In the genomic region with DNA sequence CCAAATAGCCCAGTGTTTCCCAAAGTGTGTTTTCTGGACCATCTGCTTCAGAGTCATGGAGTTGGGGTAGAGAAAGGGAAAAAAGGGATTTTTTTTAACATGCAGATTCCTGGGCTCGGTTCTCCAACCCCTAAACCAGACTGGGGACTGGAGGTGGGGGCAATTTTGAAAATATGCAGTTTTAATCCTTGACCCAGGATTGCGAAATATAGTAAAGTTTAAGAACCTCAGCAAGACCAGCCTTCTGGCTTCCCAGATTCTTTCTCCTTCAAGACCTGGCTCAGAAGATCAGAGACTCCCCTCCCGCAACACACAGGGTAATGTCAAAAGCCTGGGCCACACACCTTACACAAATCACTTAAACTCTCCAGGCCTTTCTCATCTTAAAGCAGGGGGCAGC, we compare ENCODE assay signal across 23 cellular contexts.
DNase-seq lines count a peak whose midpoint lies in the region; ATAC-seq, FAIRE-seq and TF ChIP-seq lines count a peak whose summit lies in the region.
"Had no signal": no experiment of that assay in that cellular context is flagged by ENCODE, and none has a peak within 500 bp of the region (broad histone marks: within the 10 kb centered on the region; RNA-seq: fewer than 3 reads in every experiment).

No MANE protein-coding gene starts in this region.

- CTCF ChIA-PET in A673 (lab: Charles Lee): no interaction called here
- CTCF ChIA-PET in IMR-90 (lab: Yijun Ruan, JAX): no interaction called here
- CTCF ChIA-PET in K562 (lab: Yijun Ruan, JAX; ENCODE audit: low intra/inter-chr PET ratio): no interaction called here

- H3K23ac ChIP-seq in IMR-90 (ENCODE audit: low read depth, low read length): no peak overlapping the region

- H4K91ac ChIP-seq in IMR-90 (ENCODE audit: insufficient read depth, low read depth, low read length): no peak overlapping the region

- BruUV-seq in A673 (replicated peaks; lab: Mats Ljungman, UMichigan): no TSS peak
- no TSS peak for BruUV-seq in IMR-90 (replicated peaks; lab: Mats Ljungman, UMichigan)
- BruUV-seq in K562 (replicated peaks; lab: Mats Ljungman, UMichigan): no TSS peak

- H4K5ac ChIP-seq in IMR-90 (ENCODE audit: low read depth, low read length): no peak overlapping the region

- no peak for TF ChIP-seq EP300 in K562 (IDR thresholded peaks at IDR 0.05; ENCODE audit: low read length)

- H2BK15ac ChIP-seq in IMR-90 (ENCODE audit: low read depth, low read length): no peak overlapping the region

- TF ChIP-seq POLR2A in IMR-90 (IDR thresholded peaks at IDR 0.05; ENCODE audit: low read depth, low read length) (no peak), K562 (conservative IDR thresholded peaks at IDR 0.05) (no peak)

- no peaks in the 10 kb centered on the region for H3K9me3 Mint-ChIP-seq in nephron
- H3K9me3 Mint-ChIP-seq: CD8-positive, alpha-beta T cell had no signal

- H3K9me3 ChIP-seq in A673 (ENCODE audit: low read depth, low read length, poor library complexity, severe bottlenecking): no peaks in the 10 kb centered on the region
- H3K9me3 ChIP-seq in IMR-90 (ENCODE audit: control insufficient read depth, insufficient read depth, low read length): no peaks in the 10 kb centered on the region
- no peaks in the 10 kb centered on the region for H3K9me3 ChIP-seq in K562 (replicated peaks; ENCODE audit: control insufficient read depth, insufficient read depth, low read depth, low read length)
- H3K9me3 ChIP-seq: BLaER1 treated with 17β-estradiol and CSF1 and Interleukin-3, amounts not matched to agents 10 nM and 100 nM; Caco-2 had no signal

- no peaks in the 10 kb centered on the region for H3K79me2 ChIP-seq in K562 (ENCODE audit: control insufficient read depth, insufficient read depth, low read length)

- DNase-seq in A673 (ENCODE audit: low spot score) (no peak), IMR-90 (no peak), K562 (ENCODE audit: extremely low read depth in 1 of 4, low spot score in 3 of 4) (no peak), HTR-8/SVneo (ENCODE audit: insufficient read length, low spot score) (no peak), GDM1 (lab: John Stamatoyannopoulos, UW) (no peak), NCI-H2081 treated with DMSO at 0.1 percent for 48 hours (lab: John Stamatoyannopoulos, UW) (no peak)
- DNase-seq: 8988T; AML-193; Caco-2; Calu3; CD4-positive, alpha-beta T cell; CD8-positive, alpha-beta T cell; DMS79 treated with DMSO at 0.1 percent for 48 hours had no signal

- H3K18ac ChIP-seq in IMR-90 (ENCODE audit: low read depth, low read length): no peak overlapping the region

- H3K36me3 Mint-ChIP-seq in nephron (ENCODE audit: low read depth): no peaks in the 10 kb centered on the region
- H3K36me3 Mint-ChIP-seq: CD8-positive, alpha-beta T cell had no signal

- H3K9me1 ChIP-seq in IMR-90 (ENCODE audit: insufficient read depth, low read length) (no peaks in the 10 kb centered on the region), K562 (ENCODE audit: control insufficient read depth, insufficient read depth, low read length) (no peaks in the 10 kb centered on the region)

- no peak overlapping the region for H3K4me3 Mint-ChIP-seq in nephron
- H3K4me3 Mint-ChIP-seq: B cell; CD4-positive, alpha-beta T cell; CD8-positive, alpha-beta T cell had no signal

- no peak for TF ChIP-seq RAD21 in IMR-90 (IDR thresholded peaks at IDR 0.05; ENCODE audit: low read length)
- no peak for TF ChIP-seq RAD21 in K562 (CRISPR knock-in tag; conservative IDR thresholded peaks at IDR 0.05 in 1 of 2, IDR thresholded peaks at IDR 0.05 in 1 of 2)

- no peak for TF ChIP-seq CTCF in A673 (conservative IDR thresholded peaks at IDR 0.05; ENCODE audit: low read depth, low read length)
- no peak for TF ChIP-seq CTCF in IMR-90 (conservative IDR thresholded peaks at IDR 0.05; ENCODE audit: low read depth, low read length)
- no peak for TF ChIP-seq CTCF in K562 (IDR thresholded peaks at IDR 0.05 in 2 of 3, conservative IDR thresholded peaks at IDR 0.05 in 1 of 3; ENCODE audit: insufficient read depth in 2 of 3, low read depth in 1 of 3, low read length in 3 of 3)
- TF ChIP-seq CTCF in nephron (IDR thresholded peaks at IDR 0.05; ENCODE audit: unreplicated experiment in 3 of 3): no peak

- H3K4me1 ChIP-seq in A673 (ENCODE audit: insufficient read depth, low read length, poor library complexity, severe bottlenecking) (peaks cover 40% of the 10 kb centered on the region), IMR-90 (ENCODE audit: control insufficient read depth, insufficient read depth, low read length) (no peaks in the 10 kb centered on the region), K562 (replicated peaks in 1 of 2; ENCODE audit: control insufficient read depth in 2 of 2, insufficient read depth in 2 of 2, low read length in 2 of 2) (no peaks in the 10 kb centered on the region)
- H3K4me1 ChIP-seq: BLaER1 treated with 17β-estradiol and CSF1 and Interleukin-3, amounts not matched to agents 10 nM and 100 nM; Caco-2 had no signal

- WGBS in IMR-90 (ENCODE audit: extremely low coverage in 2 of 2, insufficient read length in 1 of 2), 2 experiments: no CpG with 5 or more reads among the region's 3 CpGs
- whole genome bisulfite sequencing in K562 (ENCODE audit: insufficient coverage, low coverage, missing lambda C conversion rate): 14% methylated on average over 3 of the region's 3 CpGs

- H2AK5ac ChIP-seq in IMR-90 (ENCODE audit: low read depth, low read length): no peak overlapping the region

- no peak overlapping the region for H3K14ac ChIP-seq in IMR-90 (replicated peaks; ENCODE audit: low read depth, low read length)

- no peak overlapping the region for H2BK120ac ChIP-seq in IMR-90 (ENCODE audit: low read depth, low read length)

- POLR2A ChIA-PET in A673 (lab: Charles Lee; ENCODE audit: low non-redundant PET): no interaction called here
- POLR2A ChIA-PET in IMR-90 (lab: Charles Lee; ENCODE audit: unreplicated experiment): no interaction called here
- POLR2A ChIA-PET in K562 (lab: Yijun Ruan, JAX): no interaction called here

- peak overlapping the region; percentile 42 for H3K27ac ChIP-seq in A673 (ENCODE audit: low read depth, low read length, poor library complexity, severe bottlenecking)
- H3K27ac ChIP-seq in IMR-90 (ENCODE audit: insufficient read depth, low read length): no peak overlapping the region
- no peak overlapping the region for H3K27ac ChIP-seq in K562 (ENCODE audit: extremely low read depth, low read depth, low read length)
- H3K27ac ChIP-seq: BLaER1 treated with 17β-estradiol and CSF1 and Interleukin-3, amounts not matched to agents 10 nM and 100 nM; C4-2B had no signal

- FAIRE-seq in K562 (lab: Jason Lieb, UNC) (no peak), HTR-8/SVneo (lab: Jason Lieb, UNC) (no peak)
- FAIRE-seq: A204.1, D721Med, G401.6, GM12878, GM12892, GM18507 had no signal

- in situ Hi-C loops in IMR-90 (cut with MboI; ENCODE audit: low sequenced_read_pairs): no loop called here
- in situ Hi-C loops in K562 (cut with MboI): no loop called here

- H3K56ac ChIP-seq in IMR-90 (ENCODE audit: extremely low read depth, insufficient read depth, low read length): no peak overlapping the region

- H2BK20ac ChIP-seq in IMR-90 (ENCODE audit: low read depth, low read length): no peak overlapping the region

- H4K8ac ChIP-seq in IMR-90 (ENCODE audit: low read depth in 2 of 2, low read length in 2 of 2): no peak overlapping the region

- H3K27me3 ChIP-seq in A673 (replicated peaks; ENCODE audit: insufficient read depth, low read depth, low read length, poor library complexity) (no peaks in the 10 kb centered on the region), IMR-90 (ENCODE audit: control insufficient read depth, insufficient read depth, low read length) (no peaks in the 10 kb centered on the region; the same call in 1 of the 2 replicates), K562 (ENCODE audit: control insufficient read depth in 2 of 2, insufficient read depth in 2 of 2, low read length in 2 of 2) (peaks cover 0 to 3% of the 10 kb centered on the region in 2 experiments; a peak in 1 of 5 replicates)
- H3K27me3 ChIP-seq: BLaER1 treated with 17β-estradiol and CSF1 and Interleukin-3, amounts not matched to agents 10 nM and 100 nM had no signal

- no peak overlapping the region for H3K4ac ChIP-seq in IMR-90 (ENCODE audit: low read depth, low read length)

- dilution Hi-C loops in IMR-90 (cut with HindIII; ENCODE audit: low sequenced_read_pairs, unreplicated experiment): no loop called here

- H3K36me3 ChIP-seq in A673 (ENCODE audit: insufficient read depth, low read length, poor library complexity, severe bottlenecking) (no peaks in the 10 kb centered on the region), IMR-90 (ENCODE audit: control insufficient read depth, insufficient read depth, low read length) (no peaks in the 10 kb centered on the region), K562 (ENCODE audit: control insufficient read depth, insufficient read depth, low read length) (no peaks in the 10 kb centered on the region)
- H3K36me3 ChIP-seq: BLaER1 treated with 17β-estradiol and CSF1 and Interleukin-3, amounts not matched to agents 10 nM and 100 nM had no signal

- peak overlapping the region in 2 of 3 experiments; percentile 36 to 91 for H3K27ac Mint-ChIP-seq in nephron
- H3K27ac Mint-ChIP-seq: B cell; CD4-positive, alpha-beta T cell; CD8-positive, alpha-beta T cell had no signal

- intact Hi-C loops in A673 (cut with micrococcal nuclease; ENCODE audit: unreplicated experiment): loop anchor here (5.0 kb wide), 3 partner anchors 285 to 850 kb away; partner anchors contain the start of gene IGF1
- intact Hi-C loops in IMR-90 (cut with micrococcal nuclease): loop anchor here (10.0 kb wide), 1 partner anchor 992 kb away; no protein-coding TSS in a partner anchor
- intact Hi-C loops in K562 (cut with micrococcal nuclease): loop anchor here (5.0 to 10.0 kb wide), 2 partner anchors 595 to 672 kb away; no protein-coding TSS in a partner anchor

- no peaks in the 10 kb centered on the region for H3K79me1 ChIP-seq in IMR-90 (ENCODE audit: low read depth in 1 of 2, low read length in 2 of 2)

- H2AFZ ChIP-seq in IMR-90 (replicated peaks; ENCODE audit: low read length, poor library complexity) (no peak overlapping the region), K562 (ENCODE audit: low read depth, low read length) (no peak overlapping the region)

- ATAC-seq in IMR-90 (ENCODE audit: low read depth) (no peak), K562 (no peak)
- ATAC-seq: CD8-positive, alpha-beta T cell; GM12878 had no signal

- no peak overlapping the region for H2BK5ac ChIP-seq in IMR-90 (ENCODE audit: low read depth, low read length, poor library complexity, severe bottlenecking)

- no peaks in the 10 kb centered on the region for H4K20me1 ChIP-seq in IMR-90 (ENCODE audit: insufficient read depth, low read length)
- H4K20me1 ChIP-seq in K562 (replicated peaks; ENCODE audit: control insufficient read depth, insufficient read depth, low read length): no peaks in the 10 kb centered on the region
- H4K20me1 ChIP-seq: BLaER1 treated with 17β-estradiol and CSF1 and Interleukin-3, amounts not matched to agents 10 nM and 100 nM had no signal

- H3K9ac ChIP-seq in IMR-90 (ENCODE audit: low read depth, low read length): no peak overlapping the region
- H3K9ac ChIP-seq in K562 (ENCODE audit: insufficient read depth in 1 of 2, low read depth in 2 of 2, low read length in 2 of 2): no peak overlapping the region
- H3K9ac ChIP-seq: BLaER1 treated with 17β-estradiol and CSF1 and Interleukin-3, amounts not matched to agents 10 nM and 100 nM had no signal

- peaks cover 45% of the 10 kb centered on the region for H3K4me1 Mint-ChIP-seq in nephron
- H3K4me1 Mint-ChIP-seq: B cell had no signal

- peaks cover 4% of the 10 kb centered on the region for H3K27me3 Mint-ChIP-seq in nephron (ENCODE audit: low read depth)

- no peak overlapping the region for H2AK9ac ChIP-seq in IMR-90 (replicated peaks; ENCODE audit: low read depth, low read length, poor library complexity)

- H3K4me2 ChIP-seq in IMR-90 (ENCODE audit: low read depth, low read length) (no peak overlapping the region), K562 (ENCODE audit: insufficient read depth, low read length) (no peak overlapping the region)
- H3K4me2 ChIP-seq: BLaER1 treated with 17β-estradiol and CSF1 and Interleukin-3, amounts not matched to agents 10 nM and 100 nM had no signal

- no peak overlapping the region for H3K4me3 ChIP-seq in A673 (ENCODE audit: low read depth, low read length, poor library complexity, severe bottlenecking)
- H3K4me3 ChIP-seq in IMR-90 (ENCODE audit: insufficient read depth, low read depth, low read length): no peak overlapping the region
- H3K4me3 ChIP-seq in K562: no peak overlapping the region
- H3K4me3 ChIP-seq: BLaER1 treated with 17β-estradiol and CSF1 and Interleukin-3, amounts not matched to agents 10 nM and 100 nM; GM12878 had no signal
